8 cellular contexts compared by ENCODE assay signal in genomic region chr20:49846206-49846807, GRCh38. TPM values are rescaled to one million over a fixed set of nuclear protein-coding genes. Genes with fewer than 3 reads are reported as not detected.
A peak's percentile ranks its signal among the peaks of the same experiment; 100 is the strongest.
DNase-seq lines count a peak whose midpoint lies in the region; ATAC-seq and TF ChIP-seq lines count a peak whose summit lies in the region.

No MANE protein-coding gene starts in this region.

- H3K4me3 Mint-ChIP-seq in Calu3 (ENCODE audit: low read depth, unreplicated experiment), result no peak overlapping the region
- no peak overlapping the region for H3K4me3 Mint-ChIP-seq in activated T-helper 17 cell treated with anti-CD3 and anti-CD28 coated beads, Interleukin-2, amount 50 U/mL, for 72 hours

- H3K36me3 ChIP-seq in OCI-LY1 (ENCODE audit: insufficient read depth, low read length), result peaks cover 48% of the 10 kb centered on the region

- no peak overlapping the region for H3K4me3 ChIP-seq in OCI-LY1 (ENCODE audit: low read depth, low read length, poor library complexity, severe bottlenecking)

- BruUV-seq in Calu3 (replicated peaks; lab: Mats Ljungman, UMichigan), result no TSS peak

- H3K9me3 ChIP-seq in OCI-LY1 (ENCODE audit: low read length), result no peaks in the 10 kb centered on the region

- no peak overlapping the region for H3K9ac ChIP-seq in OCI-LY1 (ENCODE audit: low read length)

- peak overlapping the region; percentile 66 for H3K27ac ChIP-seq in OCI-LY1 (ENCODE audit: low read depth, low read length, poor library complexity, severe bottlenecking)

- peaks cover 21% of the 10 kb centered on the region for H3K36me3 Mint-ChIP-seq in Calu3 (ENCODE audit: insufficient read depth, unreplicated experiment)
- peaks cover 57% of the 10 kb centered on the region for H3K36me3 Mint-ChIP-seq in activated T-helper 17 cell treated with anti-CD3 and anti-CD28 coated beads, Interleukin-2, amount 50 U/mL, for 72 hours (ENCODE audit: low read depth)

- DNase-seq in Calu3 (peak; percentile 82), HS-5 (ENCODE audit: low read depth) (peak; percentile 67), glomerular endothelial cell (ENCODE audit: extremely low read depth, low read depth, low spot score) (peak; percentile 36), putamen (ENCODE audit: low spot score) (peak; percentile 59), NK-92 (lab: John Stamatoyannopoulos, UW; ENCODE audit: unreplicated experiment) (no peak)

- TF ChIP-seq CTCF in Calu3 (IDR thresholded peaks at IDR 0.05; ENCODE audit: unreplicated experiment), result peak; percentile 79
- TF ChIP-seq CTCF in OCI-LY1 (IDR thresholded peaks at IDR 0.05; ENCODE audit: low read length), result peak; percentile 66

- H3K27me3 ChIP-seq in OCI-LY1 (ENCODE audit: insufficient read depth, low read length), result no peaks in the 10 kb centered on the region

- H3K9me2 ChIP-seq in OCI-LY1 (ENCODE audit: low read depth, low read length), result no peaks in the 10 kb centered on the region

- H3K27me3 Mint-ChIP-seq in Calu3 (ENCODE audit: unreplicated experiment), result no peaks in the 10 kb centered on the region
- H3K27me3 Mint-ChIP-seq in activated T-helper 17 cell treated with anti-CD3 and anti-CD28 coated beads, Interleukin-2, amount 50 U/mL, for 72 hours, result no peaks in the 10 kb centered on the region

- no peak overlapping the region for H2AFZ ChIP-seq in OCI-LY1 (ENCODE audit: low read length)

- no peaks in the 10 kb centered on the region for H3K4me1 Mint-ChIP-seq in Calu3 (ENCODE audit: low read depth, unreplicated experiment)
- no peaks in the 10 kb centered on the region for H3K4me1 Mint-ChIP-seq in activated T-helper 17 cell treated with anti-CD3 and anti-CD28 coated beads, Interleukin-2, amount 50 U/mL, for 72 hours

- no peak overlapping the region for H3K27ac Mint-ChIP-seq in Calu3 (ENCODE audit: unreplicated experiment)
- no peak overlapping the region for H3K27ac Mint-ChIP-seq in activated T-helper 17 cell treated with anti-CD3 and anti-CD28 coated beads, Interleukin-2, amount 50 U/mL, for 72 hours

- intact Hi-C loops in Calu3 (cut with micrococcal nuclease; ENCODE audit: unreplicated experiment), result loop anchor here (1.0 kb wide), 2 partner anchors 235 to 305 kb away; no protein-coding TSS in a partner anchor

- peaks cover 6% of the 10 kb centered on the region for H3K4me1 ChIP-seq in OCI-LY1 (ENCODE audit: insufficient read depth, low read length, severe bottlenecking)

- CTCF ChIA-PET in Calu3 (lab: Charles Lee), result interaction anchor here (0.6 to 2.0 kb wide), 17 partner anchors 22 to 305 kb away, joined by 3 to 25 read pairs (median 4); partner anchors contain the start of gene SLC9A8

- ATAC-seq in activated T-helper 17 cell treated with anti-CD3 and anti-CD28 coated beads, Interleukin-2, amount 50 U/mL, for 72 hours (replicated peaks), result peak; percentile 70
- no peak for ATAC-seq in HG02610 (IDR thresholded peaks at IDR 0.05; ENCODE audit: unreplicated experiment)

- H3K9me3 Mint-ChIP-seq in Calu3 (ENCODE audit: low read depth, unreplicated experiment), result no peaks in the 10 kb centered on the region
- no peaks in the 10 kb centered on the region for H3K9me3 Mint-ChIP-seq in activated T-helper 17 cell treated with anti-CD3 and anti-CD28 coated beads, Interleukin-2, amount 50 U/mL, for 72 hours

- no peaks in the 10 kb centered on the region for H3K79me2 ChIP-seq in OCI-LY1 (ENCODE audit: insufficient read depth, low read length)

- H4K20me1 ChIP-seq in OCI-LY1 (ENCODE audit: insufficient read depth, low read length), result no peaks in the 10 kb centered on the region

- no peak overlapping the region for H3K4me2 ChIP-seq in OCI-LY1 (ENCODE audit: low read length)

- H3F3A ChIP-seq in OCI-LY1 (ENCODE audit: insufficient read depth, low read length), result no peaks in the 10 kb centered on the region

RNA-seq across cellular contexts. Expression of gene SLC9A8, which starts 33.7 kb away (rescaled TPM):
- total RNA-seq in Calu3 (2022), result 30.0 and 31.7 TPM in 2 replicates
- 10 to 100 TPM; 17.7 to 18.3 TPM for total RNA-seq in activated T-helper 17 cell treated with anti-CD3 and anti-CD28 coated beads, Interleukin-2, amount 50 U/mL, for 72 hours
- total RNA-seq in glomerular endothelial cell, result 7.0 and 10.3 TPM in 2 replicates
